Comparison of ENCODE assay signal across 7 cellular contexts in the genomic region with DNA sequence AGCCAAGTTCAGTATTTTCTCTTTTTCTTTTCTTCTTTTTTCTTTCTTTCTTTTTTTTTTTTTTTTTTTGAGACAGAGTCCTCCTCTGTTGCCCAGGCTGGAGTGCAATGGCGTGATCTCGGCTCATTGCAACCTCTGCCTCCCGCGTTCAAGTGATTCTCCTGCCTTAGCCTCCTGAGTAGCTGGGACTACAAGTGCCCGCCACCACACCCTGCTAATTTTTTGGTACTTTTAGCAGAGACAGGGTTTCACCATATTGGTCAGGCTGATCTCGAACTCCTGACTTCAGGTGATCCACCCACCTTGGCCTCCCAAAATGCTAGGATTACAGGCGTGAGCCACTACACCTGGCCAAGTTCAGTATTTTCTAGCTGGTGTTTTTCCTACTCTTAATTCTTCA. TPM values are rescaled to one million over a fixed set of nuclear protein-coding genes. Genes with fewer than 3 reads are reported as not detected.
DNase-seq lines count a peak whose midpoint lies in the region; TF ChIP-seq lines count a peak whose summit lies in the region.
"Not testable (repeated sequence)": the region's sequence is repeated elsewhere in the genome, so short reads cannot be mapped to it uniquely, and the experiment has no call there.
"Had no signal": no experiment of that assay in that cellular context is flagged by ENCODE, and none has a peak within 500 bp of the region (broad histone marks: within the 10 kb centered on the region; RNA-seq: fewer than 3 reads in every experiment).

No MANE protein-coding gene starts in this region.

- not testable (repeated sequence) for H3K27me3 Mint-ChIP-seq in activated CD4-positive, alpha-beta T cell treated with anti-CD3 and anti-CD28 coated beads, Interleukin-2, amount 10 ng/mL, durations not matched to agents 7 days and 5 days; chondrocyte (ENCODE audit: low read depth); nephron progenitor cell (ENCODE audit: low read depth, poor library complexity)

- H3K36me3 Mint-ChIP-seq in activated CD4-positive, alpha-beta T cell treated with anti-CD3 and anti-CD28 coated beads, Interleukin-2, amount 10 ng/mL, durations not matched to agents 7 days and 5 days (ENCODE audit: low read depth): peaks cover 21% of the 10 kb centered on the region
- H3K36me3 Mint-ChIP-seq in chondrocyte (ENCODE audit: low read depth): not testable (repeated sequence)
- H3K36me3 Mint-ChIP-seq in nephron progenitor cell (ENCODE audit: low read depth): peaks cover 31% of the 10 kb centered on the region

- CTCF ChIA-PET in RWPE1 (lab: Yijun Ruan, JAX): interaction anchor here (1.0 to 2.6 kb wide), 2 partner anchors 50 kb away, joined by 3 to 10 read pairs; no protein-coding TSS in a partner anchor
- CTCF ChIA-PET in activated CD4-positive, alpha-beta T cell treated with anti-CD3 and anti-CD28 coated beads, Interleukin-2, amount 10 ng/mL, durations not matched to agents 7 days and 5 days (lab: Charles Lee): interaction anchor here (0.6 to 11.5 kb wide), 9 partner anchors 16 to 1390 kb away, joined by 3 to 211 read pairs (median 5); partner anchors contain the start of genes HOOK2 and TNPO2

- H3K27ac Mint-ChIP-seq in activated CD4-positive, alpha-beta T cell treated with anti-CD3 and anti-CD28 coated beads, Interleukin-2, amount 10 ng/mL, durations not matched to agents 7 days and 5 days: peak overlapping the region; percentile 9
- H3K27ac Mint-ChIP-seq in chondrocyte (ENCODE audit: unreplicated experiment) (peak overlapping the region; percentile 5), nephron progenitor cell (peak overlapping the region; percentile 72)

- not testable (repeated sequence) for H3K4me3 Mint-ChIP-seq in activated CD4-positive, alpha-beta T cell treated with anti-CD3 and anti-CD28 coated beads, Interleukin-2, amount 10 ng/mL, durations not matched to agents 7 days and 5 days; chondrocyte (ENCODE audit: unreplicated experiment); nephron progenitor cell

- POLR2A ChIA-PET in RWPE1 (lab: Yijun Ruan, JAX; ENCODE audit: low non-redundant PET): interaction anchor here (0.7 kb wide), 1 partner anchor 43 kb away, joined by 5 read pairs; no protein-coding TSS in a partner anchor
- POLR2A ChIA-PET in activated CD4-positive, alpha-beta T cell treated with anti-CD3 and anti-CD28 coated beads, Interleukin-2, amount 10 ng/mL, durations not matched to agents 7 days and 5 days (lab: Charles Lee): not testable (repeated sequence)

- not testable (repeated sequence) for TF ChIP-seq CTCF in 22Rv1 (IDR thresholded peaks at IDR 0.05); RWPE1 (conservative IDR thresholded peaks at IDR 0.05; ENCODE audit: low read depth); chondrocyte (IDR thresholded peaks at IDR 0.05); nephron progenitor cell (IDR thresholded peaks at IDR 0.05)

- peaks cover 46% of the 10 kb centered on the region for H3K4me1 Mint-ChIP-seq in activated CD4-positive, alpha-beta T cell treated with anti-CD3 and anti-CD28 coated beads, Interleukin-2, amount 10 ng/mL, durations not matched to agents 7 days and 5 days
- peaks cover 38% of the 10 kb centered on the region for H3K4me1 Mint-ChIP-seq in chondrocyte (ENCODE audit: low read depth)
- H3K4me1 Mint-ChIP-seq in nephron progenitor cell: peaks cover 46% of the 10 kb centered on the region

- DNase-seq in RWPE1 (ENCODE audit: low spot score); activated CD4-positive, alpha-beta T cell treated with anti-CD3 and anti-CD28 coated beads, Interleukin-2, amount 10 ng/mL, durations not matched to agents 7 days and 5 days; chondrocyte (ENCODE audit: low spot score); nephron progenitor cell: not testable (repeated sequence)

- not testable (repeated sequence) for H3K9me3 Mint-ChIP-seq in activated CD4-positive, alpha-beta T cell treated with anti-CD3 and anti-CD28 coated beads, Interleukin-2, amount 10 ng/mL, durations not matched to agents 7 days and 5 days; chondrocyte (ENCODE audit: low read depth); nephron progenitor cell

- H3K27ac ChIP-seq in 22Rv1 (peak overlapping the region; percentile 98; the same call in 1 of the 2 replicates), RWPE1 (peak overlapping the region; percentile 100)

RNA-seq across cellular contexts. Expression of gene PRDX2, which starts 4.0 kb away (rescaled TPM):
- 100 to 1,000 TPM; 274 to 288 TPM for total RNA-seq in activated CD4-positive, alpha-beta T cell treated with anti-CD3 and anti-CD28 coated beads, Interleukin-2, amount 10 ng/mL, durations not matched to agents 7 days and 5 days
- total RNA-seq in chondrocyte: 184 to 211 TPM (median 190 TPM) in 3 replicates

RNA-seq across cellular contexts. Expression of gene THSD8, which starts 4.3 kb away (rescaled TPM):
- 10 to 100 TPM; 27.0 to 31.1 TPM for total RNA-seq in activated CD4-positive, alpha-beta T cell treated with anti-CD3 and anti-CD28 coated beads, Interleukin-2, amount 10 ng/mL, durations not matched to agents 7 days and 5 days
- total RNA-seq in chondrocyte: 3.6 to 5.4 TPM (median 4.5 TPM) in 3 replicates
- total RNA-seq: Daoy, G401 had no signal

RNA-seq across cellular contexts. Expression of gene JUNB, which starts 6.3 kb away (rescaled TPM):
- 10 to 100 TPM; 66.7 to 78.4 TPM for total RNA-seq in activated CD4-positive, alpha-beta T cell treated with anti-CD3 and anti-CD28 coated beads, Interleukin-2, amount 10 ng/mL, durations not matched to agents 7 days and 5 days
- 99.0 to 129 TPM (median 122 TPM) in 3 replicates for total RNA-seq in chondrocyte

RNA-seq across cellular contexts. Expression of gene RNASEH2A, which starts 8.8 kb away (rescaled TPM):
- 10 to 100 TPM; 34.9 to 39.3 TPM for total RNA-seq in activated CD4-positive, alpha-beta T cell treated with anti-CD3 and anti-CD28 coated beads, Interleukin-2, amount 10 ng/mL, durations not matched to agents 7 days and 5 days
- 9.9 to 22.8 TPM (median 11.9 TPM) in 3 replicates for total RNA-seq in chondrocyte

RNA-seq across cellular contexts. Expression of gene HOOK2, which starts 22.3 kb away (rescaled TPM):
- total RNA-seq in activated CD4-positive, alpha-beta T cell treated with anti-CD3 and anti-CD28 coated beads, Interleukin-2, amount 10 ng/mL, durations not matched to agents 7 days and 5 days: 10 to 100 TPM; 13.9 to 14.0 TPM
- 26.8 to 34.0 TPM (median 30.5 TPM) in 3 replicates for total RNA-seq in chondrocyte

Comparison
In these comparisons a context has a peak if more than half of its experiments do, and no peak if none do; other contexts are left out.
1. H3K27ac Mint-ChIP-seq: peak in every context shown above with its lines; median percentile 72 in nephron progenitor cell; 9 in activated CD4-positive, alpha-beta T cell treated with anti-CD3 and anti-CD28 coated beads, Interleukin-2, amount 10 ng/mL, durations not matched to agents 7 days and 5 days; 5 in chondrocyte.